Comparison of ENCODE assay signal across 22 cellular contexts in the genomic region with DNA sequence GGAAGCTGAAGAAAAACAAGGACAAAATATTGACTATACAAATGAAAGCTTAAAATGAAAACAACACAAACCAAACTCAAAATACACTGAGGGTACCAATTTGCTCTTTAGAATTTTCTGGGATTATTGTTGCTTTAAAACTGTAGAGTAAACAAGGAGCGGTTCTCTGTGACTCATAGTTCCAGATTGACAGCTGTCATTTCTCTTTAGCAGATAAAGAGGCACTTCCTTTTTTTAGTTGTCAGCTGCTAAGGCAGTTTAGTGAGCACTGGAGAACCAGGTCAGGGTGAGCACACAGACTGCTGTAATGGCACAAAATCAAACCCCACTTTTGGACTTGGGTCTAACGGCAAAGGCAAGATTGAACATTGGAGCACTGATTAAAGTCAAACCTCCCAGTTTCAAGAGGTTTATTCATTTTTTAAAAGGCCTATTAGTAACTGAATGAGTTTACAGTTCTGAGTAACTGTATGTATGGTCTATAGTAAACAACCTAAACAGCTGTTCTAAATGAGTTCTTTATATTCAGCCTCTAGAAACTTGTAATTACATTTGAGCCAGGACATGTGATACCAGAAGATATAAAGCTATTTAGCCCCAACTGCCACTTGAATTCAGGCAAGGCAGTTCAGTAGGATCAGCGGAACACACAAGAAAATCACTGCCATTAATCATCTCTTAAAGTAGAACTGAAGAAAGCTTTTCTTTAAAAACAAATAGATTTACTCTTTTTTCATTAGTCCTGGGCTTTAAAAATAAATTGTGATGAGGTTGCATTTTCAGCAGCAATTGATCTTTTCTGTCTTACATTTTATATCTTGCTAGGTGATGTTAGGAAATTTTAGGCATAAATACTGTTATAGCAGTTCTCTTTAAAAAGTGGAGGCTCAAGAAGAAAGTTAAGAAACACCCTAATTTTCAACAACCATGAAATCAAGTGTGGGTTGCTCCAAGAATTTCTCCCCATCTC.
DNase-seq lines count a peak whose midpoint lies in the region; TF ChIP-seq lines count a peak whose summit lies in the region.
"Had no signal": no experiment of that assay in that cellular context is flagged by ENCODE, and none has a peak within 500 bp of the region (broad histone marks: within the 10 kb centered on the region; RNA-seq: fewer than 3 reads in every experiment).

No MANE protein-coding gene starts in this region.

- peak; percentile 61 for DNase-seq in DMS53 treated with DMSO at 0.1 percent for 48 hours (lab: John Stamatoyannopoulos, UW; ENCODE audit: unreplicated experiment)
- DNase-seq in MV-4-11 (lab: John Stamatoyannopoulos, UW), result peak; percentile 19
- peak; percentile 13 for DNase-seq in RPMI7951 (ENCODE audit: low read depth)
- no peak for DNase-seq in foreskin fibroblast
- no peak for DNase-seq in SHP77 treated with DMSO at 0.1 percent for 48 hours (lab: John Stamatoyannopoulos, UW)
- no peak for DNase-seq in substantia nigra (lab: John Stamatoyannopoulos, UW)
- DNase-seq: activated CD4-positive, alpha-beta T cell treated with anti-CD3 and anti-CD28 coated beads for 1 hour; activated naive CD4-positive, alpha-beta T cell; activated T-cell treated with anti-CD3 and anti-CD28 coated beads, Interleukin-2, amount 50 U/mL, for 1 hour; colonic mucosa; endodermal cell; KG1; left colon; naive thymus-derived CD8-positive, alpha-beta T cell; NCI-H1048; NCI-H2081 treated with DMSO at 0.1 percent for 48 hours; NCI-H524 treated with DMSO at 0.1 percent for 48 hours; pancreas; right cardiac atrium; SHP77 had no signal

- H3K9me3 Mint-ChIP-seq in nephron, result peaks cover 24% of the 10 kb centered on the region

- H3K4me1 Mint-ChIP-seq in nephron, result peaks cover 33% of the 10 kb centered on the region
- H3K4me1 Mint-ChIP-seq: endodermal cell; naive thymus-derived CD8-positive, alpha-beta T cell had no signal

- no peak overlapping the region for H3K27ac ChIP-seq in substantia nigra (ENCODE audit: low read depth, low read length, poor library complexity, severe bottlenecking)
- H3K27ac ChIP-seq: colonic mucosa, pancreas had no signal

- H3K36me3 Mint-ChIP-seq in nephron (ENCODE audit: low read depth), result peaks cover 9% of the 10 kb centered on the region
- H3K36me3 Mint-ChIP-seq: CD14-positive monocyte had no signal

- H3K4me3 ChIP-seq in foreskin fibroblast (ENCODE audit: low read depth in 1 of 2, low read length in 2 of 2), result no peak overlapping the region
- H3K4me3 ChIP-seq: colonic mucosa, pancreas had no signal

- no peaks in the 10 kb centered on the region for H3K27me3 Mint-ChIP-seq in nephron (ENCODE audit: low read depth)

- H3K27ac Mint-ChIP-seq in nephron, result peak overlapping the region; percentile 59 to 77 (median 65)
- H3K27ac Mint-ChIP-seq: CD14-positive monocyte; endodermal cell; naive thymus-derived CD8-positive, alpha-beta T cell had no signal

- peak overlapping the region in 1 of 3 experiments; percentile 28 for H3K4me3 Mint-ChIP-seq in nephron
- H3K4me3 Mint-ChIP-seq: CD14-positive monocyte; endodermal cell; naive thymus-derived CD8-positive, alpha-beta T cell had no signal

- no peak for TF ChIP-seq CTCF in nephron (IDR thresholded peaks at IDR 0.05; ENCODE audit: unreplicated experiment in 3 of 3)
- no peak for TF ChIP-seq CTCF in foreskin fibroblast (IDR thresholded peaks at IDR 0.05; ENCODE audit: low read depth, low read length)

Comparison
In these comparisons a context has a peak if more than half of its experiments do, and no peak if none do; other contexts are left out.
1. DNase-seq: peak in DMS53 treated with DMSO at 0.1 percent for 48 hours (single experiment), MV-4-11 (single experiment) and RPMI7951 (single experiment); none in foreskin fibroblast (0 of 2), SHP77 treated with DMSO at 0.1 percent for 48 hours (single experiment) and substantia nigra (0 of 49).